Comparison of ENCODE assay signal across 1 cellular context in the genomic region with DNA sequence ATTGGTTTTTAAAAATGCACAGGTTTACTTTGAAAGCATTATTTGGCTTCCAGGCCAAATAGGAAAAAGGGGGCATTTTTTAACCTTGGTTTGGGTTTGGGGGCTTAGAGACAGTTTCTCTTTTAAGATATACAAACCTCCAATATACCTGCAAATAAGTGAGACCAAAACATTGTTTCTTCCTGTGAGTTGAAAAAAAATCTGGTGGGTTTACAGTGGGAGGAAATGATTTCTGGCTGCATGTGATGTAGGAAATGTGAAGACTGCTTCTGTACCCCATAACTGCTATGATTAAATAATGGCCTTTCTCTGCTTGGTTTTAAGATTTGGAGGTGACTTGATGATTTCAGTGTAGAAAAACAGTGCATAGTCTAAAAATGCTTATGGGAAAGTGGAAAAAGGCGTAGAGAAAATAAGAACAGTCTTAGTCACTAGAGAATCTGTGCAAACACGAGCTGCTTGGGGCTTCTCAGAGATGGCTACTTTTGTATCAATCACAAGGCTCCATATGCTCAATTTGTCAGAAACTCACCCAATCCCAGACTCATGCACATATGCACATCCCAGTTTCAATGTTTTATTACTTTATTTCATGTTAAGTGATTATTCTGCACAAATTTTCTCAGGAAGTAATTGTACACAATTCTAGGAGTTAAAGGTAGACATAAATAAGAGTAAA.
TF ChIP-seq lines count a peak whose summit lies in the region.

No MANE protein-coding gene starts in this region.

TF ChIP-seq in SK-N-SH treated with all-trans-retinoic acid at 6 μM for 48 hours, 23 proteins besides CTCF, POLR2A, EP300 and RAD21 (continued from another document):
- TF ChIP-seq TSHZ2 (CRISPR knock-in tag; IDR thresholded peaks at IDR 0.05) (no peak), OSR1 (CRISPR knock-in tag; IDR thresholded peaks at IDR 0.05) (no peak), TCF4 (CRISPR knock-in tag; IDR thresholded peaks at IDR 0.05; ENCODE audit: borderline replicate concordance) (no peak), ZC3H10 (CRISPR knock-in tag; IDR thresholded peaks at IDR 0.05) (no peak), ZNF8 (CRISPR knock-in tag; IDR thresholded peaks at IDR 0.05) (no peak), ZNF565 (CRISPR knock-in tag; conservative IDR thresholded peaks at IDR 0.05; ENCODE audit: low read depth) (no peak), PPARA (CRISPR knock-in tag; IDR thresholded peaks at IDR 0.05; ENCODE audit: borderline replicate concordance) (no peak), CSDC2 (CRISPR knock-in tag; IDR thresholded peaks at IDR 0.05) (no peak), ARNTL (CRISPR knock-in tag; IDR thresholded peaks at IDR 0.05; ENCODE audit: borderline replicate concordance, low read depth) (no peak), TOX (CRISPR knock-in tag; IDR thresholded peaks at IDR 0.05; ENCODE audit: borderline replicate concordance) (no peak), RARB (CRISPR knock-in tag; IDR thresholded peaks at IDR 0.05) (no peak), PATZ1 (CRISPR knock-in tag; IDR thresholded peaks at IDR 0.05; ENCODE audit: borderline replicate concordance) (no peak), POU6F1 (CRISPR knock-in tag; IDR thresholded peaks at IDR 0.05; ENCODE audit: borderline replicate concordance, low read depth) (no peak), ESRRG (CRISPR knock-in tag; IDR thresholded peaks at IDR 0.05) (no peak), CSRNP3 (CRISPR knock-in tag; IDR thresholded peaks at IDR 0.05) (no peak), BACH2 (CRISPR knock-in tag; IDR thresholded peaks at IDR 0.05; ENCODE audit: borderline replicate concordance) (no peak)
- TF ChIP-seq, protein P1, sequence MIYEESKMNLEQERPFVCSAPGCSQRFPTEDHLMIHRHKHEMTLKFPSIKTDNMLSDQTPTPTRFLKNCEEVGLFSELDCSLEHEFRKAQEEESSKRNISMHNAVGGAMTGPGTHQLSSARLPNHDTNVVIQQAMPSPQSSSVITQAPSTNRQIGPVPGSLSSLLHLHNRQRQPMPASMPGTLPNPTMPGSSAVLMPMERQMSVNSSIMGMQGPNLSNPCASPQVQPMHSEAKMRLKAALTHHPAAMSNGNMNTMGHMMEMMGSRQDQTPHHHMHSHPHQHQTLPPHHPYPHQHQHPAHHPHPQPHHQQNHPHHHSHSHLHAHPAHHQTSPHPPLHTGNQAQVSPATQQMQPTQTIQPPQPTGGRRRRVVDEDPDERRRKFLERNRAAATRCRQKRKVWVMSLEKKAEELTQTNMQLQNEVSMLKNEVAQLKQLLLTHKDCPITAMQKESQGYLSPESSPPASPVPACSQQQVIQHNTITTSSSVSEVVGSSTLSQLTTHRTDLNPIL (CRISPR knock-in tag; IDR thresholded peaks at IDR 0.05; ENCODE audit: low read depth): no peak
